Comparison of ENCODE assay signal across 1 cellular context in the genomic region with DNA sequence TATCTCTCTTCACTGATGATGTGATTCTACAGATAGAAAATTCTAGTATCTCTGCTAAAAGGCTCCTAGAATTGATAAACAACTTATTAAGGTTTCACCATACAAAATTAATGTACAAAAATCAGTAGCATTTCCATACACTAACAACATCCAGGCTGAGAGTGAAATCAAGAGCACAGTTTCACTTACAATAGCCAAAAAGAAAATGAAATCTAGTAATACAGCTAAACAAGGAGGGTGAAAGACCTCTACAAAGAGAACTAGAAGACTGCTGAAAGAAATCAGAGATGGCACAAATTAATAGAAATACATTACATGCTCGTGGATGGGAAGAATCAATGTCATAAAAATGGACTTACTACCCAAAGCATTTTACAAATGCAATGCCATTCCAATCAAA.
TF ChIP-seq lines count a peak whose summit lies in the region.

No MANE protein-coding gene starts in this region.

TF ChIP-seq in GM12878, 131 proteins besides CTCF, POLR2A, EP300 and RAD21 (continued from another document):
- TF ChIP-seq, protein P1, sequence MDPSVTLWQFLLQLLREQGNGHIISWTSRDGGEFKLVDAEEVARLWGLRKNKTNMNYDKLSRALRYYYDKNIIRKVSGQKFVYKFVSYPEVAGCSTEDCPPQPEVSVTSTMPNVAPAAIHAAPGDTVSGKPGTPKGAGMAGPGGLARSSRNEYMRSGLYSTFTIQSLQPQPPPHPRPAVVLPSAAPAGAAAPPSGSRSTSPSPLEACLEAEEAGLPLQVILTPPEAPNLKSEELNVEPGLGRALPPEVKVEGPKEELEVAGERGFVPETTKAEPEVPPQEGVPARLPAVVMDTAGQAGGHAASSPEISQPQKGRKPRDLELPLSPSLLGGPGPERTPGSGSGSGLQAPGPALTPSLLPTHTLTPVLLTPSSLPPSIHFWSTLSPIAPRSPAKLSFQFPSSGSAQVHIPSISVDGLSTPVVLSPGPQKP (IDR thresholded peaks at IDR 0.05; ENCODE audit: low read depth, low read length): no peak
- TF ChIP-seq JUNB (IDR thresholded peaks at IDR 0.05) (no peak), PKNOX1 (IDR thresholded peaks at IDR 0.05) (no peak), YBX1 (IDR thresholded peaks at IDR 0.05) (no peak)
- TF ChIP-seq, protein P2, sequence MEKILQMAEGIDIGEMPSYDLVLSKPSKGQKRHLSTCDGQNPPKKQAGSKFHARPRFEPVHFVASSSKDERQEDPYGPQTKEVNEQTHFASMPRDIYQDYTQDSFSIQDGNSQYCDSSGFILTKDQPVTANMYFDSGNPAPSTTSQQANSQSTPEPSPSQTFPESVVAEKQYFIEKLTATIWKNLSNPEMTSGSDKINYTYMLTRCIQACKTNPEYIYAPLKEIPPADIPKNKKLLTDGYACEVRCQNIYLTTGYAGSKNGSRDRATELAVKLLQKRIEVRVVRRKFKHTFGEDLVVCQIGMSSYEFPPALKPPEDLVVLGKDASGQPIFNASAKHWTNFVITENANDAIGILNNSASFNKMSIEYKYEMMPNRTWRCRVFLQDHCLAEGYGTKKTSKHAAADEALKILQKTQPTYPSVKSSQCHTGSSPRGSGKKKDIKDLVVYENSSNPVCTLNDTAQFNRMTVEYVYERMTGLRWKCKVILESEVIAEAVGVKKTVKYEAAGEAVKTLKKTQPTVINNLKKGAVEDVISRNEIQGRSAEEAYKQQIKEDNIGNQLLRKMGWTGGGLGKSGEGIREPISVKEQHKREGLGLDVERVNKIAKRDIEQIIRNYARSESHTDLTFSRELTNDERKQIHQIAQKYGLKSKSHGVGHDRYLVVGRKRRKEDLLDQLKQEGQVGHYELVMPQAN (conservative IDR thresholded peaks at IDR 0.05): no peak
